31 cellular contexts compared by ENCODE assay signal in genomic region chr6:101826678-101827077, GRCh38.
"Had no signal": no experiment of that assay in that cellular context is flagged by ENCODE, and none has a peak within 500 bp of the region (broad histone marks: within the 10 kb centered on the region; RNA-seq: fewer than 3 reads in every experiment).

No MANE protein-coding gene starts in this region.

- DNase-seq: activated CD4-positive, alpha-beta memory T cell treated with anti-CD3 and anti-CD28 coated beads, Interleukin-2, amount 10 ng/mL, durations not matched to agents 7 days and 5 days; activated CD4-positive, alpha-beta T cell treated with anti-CD3 and anti-CD28 coated beads for 1 hour; activated CD4-positive, alpha-beta T cell treated with anti-CD3 and anti-CD28 coated beads for 4 hours; activated CD4-positive, alpha-beta T cell treated with anti-CD3 and anti-CD28 coated beads, Interleukin-2, amount 10 ng/mL, durations not matched to agents 7 days and 5 days; activated CD4-positive, alpha-beta T cell treated with anti-CD3 and anti-CD28 coated beads, Interleukin-2, amount 50 U/mL, for 4 hours; activated CD8-positive, alpha-beta memory T cell treated with anti-CD3 and anti-CD28 coated beads, Interleukin-2, amount 50 U/mL, for 48 hours; activated gamma-delta T cell treated with Interleukin-2 at 50 U/mL for 16 hours; activated naive CD4-positive, alpha-beta T cell treated with anti-CD3 and anti-CD28 coated beads, Interleukin-2, amount 50 U/mL, for 16 hours; activated naive CD4-positive, alpha-beta T cell treated with Interleukin-2 at 50 U/mL for 16 hours; activated T-cell treated with anti-CD3 and anti-CD28 coated beads for 4 hours; activated T-cell treated with anti-CD3 and anti-CD28 coated beads, Interleukin-2, amount 50 U/mL, for 24 hours; activated T-cell treated with anti-CD3 and anti-CD28 coated beads, Interleukin-2, amount 50 U/mL, for 72 hours; amygdala; aorta; central memory CD4-positive, alpha-beta T cell; cerebellar nuclear complex; colonic mucosa; effector CD8-positive, alpha-beta T cell; esophagus squamous epithelium; foreskin keratinocyte; gastrocnemius medialis; glutamatergic neuron; T-helper 2 cell had no signal

- H3K4me1 ChIP-seq: breast epithelium, colonic mucosa, esophagus squamous epithelium, foreskin keratinocyte, gastrocnemius medialis had no signal

- H3K27ac ChIP-seq: breast epithelium, cardiac muscle cell, colonic mucosa, epithelial cell of prostate, esophagus squamous epithelium, foreskin keratinocyte, gastrocnemius medialis, VCaP had no signal

- ATAC-seq: activated T-cell treated with anti-CD3 and anti-CD28 coated beads, Interleukin-2, amount 50 U/mL, for 72 hours; foreskin keratinocyte; gastrocnemius medialis; WTC11 had no signal

- FAIRE-seq: endometrium, endothelial cell of umbilical vein, TTC549 had no signal

- H3K4me3 ChIP-seq: breast epithelium, cardiac muscle cell, colonic mucosa, esophagus squamous epithelium, gastrocnemius medialis had no signal

- H3K9me3 ChIP-seq: colonic mucosa had no signal

- H3K27me3 ChIP-seq: breast epithelium, cardiac muscle cell, colonic mucosa, esophagus squamous epithelium, foreskin keratinocyte, gastrocnemius medialis had no signal
